Comparison of ENCODE assay signal across 8 cellular contexts in genomic region chr19:44723952-44724319, GRCh38. TPM values are rescaled to one million over a fixed set of nuclear protein-coding genes. Genes with fewer than 3 reads are reported as not detected.
A peak's percentile ranks its signal among the peaks of the same experiment; 100 is the strongest.
DNase-seq lines count a peak whose midpoint lies in the region; ATAC-seq and TF ChIP-seq lines count a peak whose summit lies in the region.

No MANE protein-coding gene starts in this region.

- H3K4me1 ChIP-seq in right atrium auricular region = peaks cover 0 to 56% of the 10 kb centered on the region in 2 donors

- H3K27me3 ChIP-seq in right atrium auricular region = no peaks in the 10 kb centered on the region

- no peaks in the 10 kb centered on the region for H3K9me3 ChIP-seq in right atrium auricular region

- ATAC-seq in GM19455 (IDR thresholded peaks at IDR 0.05; ENCODE audit: unreplicated experiment) (peak; percentile 74), GM19035 (IDR thresholded peaks at IDR 0.05; ENCODE audit: unreplicated experiment) (no peak)

- H3K4me3 ChIP-seq in right atrium auricular region (no peak overlapping the region), retinal pigment epithelial cell (ENCODE audit: low read length) (no peak overlapping the region)

- TF ChIP-seq CTCF in right atrium auricular region (IDR thresholded peaks at IDR 0.05) (peak; percentile 96 to 98), retinal pigment epithelial cell (conservative IDR thresholded peaks at IDR 0.05; ENCODE audit: low read depth, low read length) (peak; percentile 99)

- no peaks in the 10 kb centered on the region for H3K36me3 ChIP-seq in right atrium auricular region

- DNase-seq in CD1c-positive myeloid dendritic cell (ENCODE audit: extremely low spot score) (peak; percentile 90), NCI-H1105 (lab: John Stamatoyannopoulos, UW) (peak; percentile 58), T-helper 9 cell (peak; percentile 71), anterior cingulate cortex (lab: John Stamatoyannopoulos, UW) (peak in 55 of 58 donors; percentile 4 to 80 (median 45)), right atrium auricular region (ENCODE audit: low spot score) (peak; percentile 90), retinal pigment epithelial cell (ENCODE audit: low read depth) (no peak)

- H3K27ac ChIP-seq in right atrium auricular region = no peak overlapping the region

RNA-seq across cellular contexts. Expression of gene BCL3, which starts 24.6 kb away (rescaled TPM):
- total RNA-seq in right atrium auricular region = 10 to 100 TPM; 15.3 to 25.2 TPM

RNA-seq across cellular contexts. Expression of gene CEACAM16, which starts 25.0 kb away (rescaled TPM):
- not detected for total RNA-seq in right atrium auricular region

RNA-seq across cellular contexts. Expression of gene CEACAM19, which starts 52.7 kb away (rescaled TPM):
- 1 to 10 TPM; 2.3 to 3.1 TPM for total RNA-seq in right atrium auricular region

RNA-seq across cellular contexts. Expression of gene CBLC, which starts 53.8 kb away (rescaled TPM):
- total RNA-seq in right atrium auricular region = not detected
